In genomic region chr20:62570403-62570802, GRCh38 we compare ENCODE assay signal across 25 cellular contexts.
DNase-seq lines count a peak whose midpoint lies in the region; ATAC-seq and TF ChIP-seq lines count a peak whose summit lies in the region.
"Had no signal": no experiment of that assay in that cellular context is flagged by ENCODE, and none has a peak within 500 bp of the region (broad histone marks: within the 10 kb centered on the region; RNA-seq: fewer than 3 reads in every experiment).

No MANE protein-coding gene starts in this region.

- H3K4me1 ChIP-seq in SJCRH30: peaks cover 62% of the 10 kb centered on the region
- peaks cover 0 to 34% (median 2%) of the 10 kb centered on the region in 9 donors for H3K4me1 ChIP-seq in heart right ventricle
- H3K4me1 ChIP-seq: Caco-2 had no signal

- H3K27me3 ChIP-seq in SJCRH30 (no peaks in the 10 kb centered on the region), heart right ventricle (peaks cover 0 to 13% (median 4%) of the 10 kb centered on the region in 7 donors)

- no peak for TF ChIP-seq POLR2A in GM18505 (IDR thresholded peaks at IDR 0.05; ENCODE audit: borderline replicate concordance, extremely low read depth, insufficient read depth, insufficient read length)

- peak overlapping the region; percentile 64 for H3K27ac Mint-ChIP-seq in nephron progenitor cell
- H3K27ac Mint-ChIP-seq: B cell; CD8-positive, alpha-beta T cell had no signal

- no peaks in the 10 kb centered on the region for H3K4me1 Mint-ChIP-seq in nephron progenitor cell

- no peak overlapping the region for H3K4me3 Mint-ChIP-seq in nephron progenitor cell
- H3K4me3 Mint-ChIP-seq: B cell; CD8-positive, alpha-beta T cell had no signal

- no peak overlapping the region for H3K27ac ChIP-seq in SJCRH30
- peak overlapping the region in 4 of 10 donors; percentile 4 to 48 (median 6) for H3K27ac ChIP-seq in heart right ventricle
- H3K27ac ChIP-seq: C4-2B, KMS-11, PC-9, RWPE1 had no signal

- H3K36me3 ChIP-seq in SJCRH30: no peaks in the 10 kb centered on the region
- peaks cover 0 to 13% (median 0%) of the 10 kb centered on the region in 9 donors for H3K36me3 ChIP-seq in heart right ventricle

- TF ChIP-seq CTCF in heart right ventricle (IDR thresholded peaks at IDR 0.05) (no peak), nephron progenitor cell (IDR thresholded peaks at IDR 0.05) (no peak)

- no peaks in the 10 kb centered on the region for H3K36me3 Mint-ChIP-seq in nephron progenitor cell (ENCODE audit: low read depth)
- H3K36me3 Mint-ChIP-seq: CD8-positive, alpha-beta T cell had no signal

- intact Hi-C loops in heart right ventricle (cut with DNase I): loop anchor here in 2 of 10 donors (10.0 kb wide), 2 partner anchors 56 to 146 kb away; partner anchors contain the start of gene RBBP8NL (in 1 of the 2)

- peaks cover 38% of the 10 kb centered on the region for H3K27me3 Mint-ChIP-seq in nephron progenitor cell (ENCODE audit: low read depth, poor library complexity)

- WGBS in heart right ventricle, 2 donors: 42 to 52% methylated on average over 5 of the region's 5 CpGs

- ATAC-seq in heart right ventricle (peak in 7 of 8 donors; percentile 5 to 36 (median 14)), HG02970 (IDR thresholded peaks at IDR 0.05; ENCODE audit: low FRiP score, unreplicated experiment) (no peak), GM18505 (IDR thresholded peaks at IDR 0.05; ENCODE audit: unreplicated experiment) (no peak)
- ATAC-seq: CD8-positive, alpha-beta T cell had no signal

- DNase-seq in SJCRH30: peak; percentile 71 to 77
- no peak for DNase-seq in heart right ventricle
- no peak for DNase-seq in nephron progenitor cell
- no peak for DNase-seq in DMS153 (lab: John Stamatoyannopoulos, UW)
- no peak for DNase-seq in KG1 (lab: John Stamatoyannopoulos, UW)
- DNase-seq: Caco-2; CD8-positive, alpha-beta T cell; DMS79 treated with DMSO at 0.1 percent for 48 hours; GF-D8; H7; MM.1S; NCI-H2029; NCI-H446; NCI-H524 treated with DMSO at 0.1 percent for 48 hours; NCI-H774; PC-9; SIG-M5; SK-N-SH; SW 1271 had no signal

- H3K9me3 ChIP-seq in SJCRH30 (replicated peaks) (no peaks in the 10 kb centered on the region), heart right ventricle (no peaks in the 10 kb centered on the region)
- H3K9me3 ChIP-seq: Caco-2, SK-N-SH had no signal

- H3K4me3 ChIP-seq in SJCRH30 (no peak overlapping the region), heart right ventricle (no peak overlapping the region)
- H3K4me3 ChIP-seq: PC-9 had no signal

- H3K9me3 Mint-ChIP-seq in nephron progenitor cell: no peaks in the 10 kb centered on the region
- H3K9me3 Mint-ChIP-seq: CD8-positive, alpha-beta T cell had no signal

Comparison
In these comparisons a context has a peak if more than half of its experiments do, and no peak if none do; other contexts are left out.
1. DNase-seq: peak in SJCRH30 (2 of 2); none in heart right ventricle (0 of 2), nephron progenitor cell (single experiment), DMS153 (single experiment) and KG1 (single experiment).
2. ATAC-seq: peak in heart right ventricle (7 of 8); none in HG02970 (single experiment) and GM18505 (single experiment).